18 cellular contexts compared by ENCODE assay signal in the genomic region with DNA sequence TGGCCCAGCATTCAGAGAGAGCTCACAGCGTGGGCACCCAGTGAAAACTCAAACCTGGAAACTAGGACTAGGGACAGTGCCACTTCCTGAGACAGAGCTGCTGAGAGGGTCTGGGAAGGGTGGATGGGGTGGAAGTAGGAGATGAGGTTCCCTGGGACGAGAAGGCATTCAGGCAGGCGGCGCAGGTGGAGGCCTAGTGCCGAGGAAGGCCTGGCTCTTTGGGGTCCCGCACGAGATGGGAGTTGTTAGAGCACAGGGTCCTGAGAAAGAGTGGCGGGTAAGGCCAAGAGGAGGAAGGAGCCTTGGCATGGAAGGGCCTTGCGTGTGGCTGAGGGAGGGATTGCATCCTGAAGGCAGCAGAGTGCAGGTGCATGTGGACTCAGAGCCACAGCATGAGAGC.
DNase-seq lines count a peak whose midpoint lies in the region; ATAC-seq, FAIRE-seq and TF ChIP-seq lines count a peak whose summit lies in the region.
"Had no signal": no experiment of that assay in that cellular context is flagged by ENCODE, and none has a peak within 500 bp of the region (broad histone marks: within the 10 kb centered on the region; RNA-seq: fewer than 3 reads in every experiment).

No MANE protein-coding gene starts in this region.

- H4K91ac ChIP-seq in neuronal stem cell (ENCODE audit: low read depth, low read length, poor library complexity), result no peak overlapping the region

- H3K4ac ChIP-seq in neuronal stem cell (ENCODE audit: low read length), result no peak overlapping the region

- H3K79me1 ChIP-seq in neuronal stem cell (ENCODE audit: low read depth, low read length), result no peaks in the 10 kb centered on the region

- H2AK5ac ChIP-seq in neuronal stem cell (ENCODE audit: low read depth, low read length), result no peak overlapping the region

- H3K9ac ChIP-seq in DND-41 (ENCODE audit: low read depth, low read length) (no peak overlapping the region), neuronal stem cell (ENCODE audit: low read depth, low read length, poor library complexity) (peak overlapping the region; percentile 26)
- H3K9ac ChIP-seq: KMS-11 had no signal

- H3K4me1 ChIP-seq in A549, result peaks cover 46% of the 10 kb centered on the region
- H3K4me1 ChIP-seq in DND-41 (ENCODE audit: insufficient read depth, low read length), result no peaks in the 10 kb centered on the region
- peaks cover 13 to 16% of the 10 kb centered on the region in 2 donors for H3K4me1 ChIP-seq in neuronal stem cell (ENCODE audit: control insufficient read depth in 2 of 2, insufficient read depth in 1 of 2, low read depth in 1 of 2, low read length in 2 of 2)

- no peak for TF ChIP-seq EP300 in A549 (IDR thresholded peaks at IDR 0.05)

- H2BK5ac ChIP-seq in neuronal stem cell (ENCODE audit: low read length), result no peak overlapping the region

- H3K18ac ChIP-seq in neuronal stem cell (ENCODE audit: low read length), result peak overlapping the region; percentile 52

- H3K4me3 ChIP-seq in A549 (no peak overlapping the region), DND-41 (ENCODE audit: low read depth in 1 of 2, low read length in 2 of 2) (no peak overlapping the region), neuronal stem cell (ENCODE audit: low read length in 2 of 2) (no peak overlapping the region)

- TF ChIP-seq CTCF in A549 (IDR thresholded peaks at IDR 0.05), result no peak
- TF ChIP-seq CTCF in DND-41 (IDR thresholded peaks at IDR 0.05; ENCODE audit: borderline replicate concordance, extremely low read depth, low read length, poor library complexity, severe bottlenecking), result no peak
- TF ChIP-seq CTCF in RWPE1 (conservative IDR thresholded peaks at IDR 0.05; ENCODE audit: low read depth), result no peak

- H4K20me1 ChIP-seq in DND-41 (ENCODE audit: insufficient read depth, low read length), result no peaks in the 10 kb centered on the region

- POLR2A ChIA-PET in A549 (lab: Yijun Ruan, JAX), result no interaction called here
- POLR2A ChIA-PET in RWPE1 (lab: Yijun Ruan, JAX; ENCODE audit: low non-redundant PET), result no interaction called here

- no peak for FAIRE-seq in A549 (lab: Jason Lieb, UNC)
- FAIRE-seq: H54 had no signal

- no peak overlapping the region for H2AFZ ChIP-seq in DND-41 (ENCODE audit: low read depth, low read length)
- H2AFZ ChIP-seq in neuronal stem cell (ENCODE audit: low read length), result no peak overlapping the region

- H3K23ac ChIP-seq in neuronal stem cell (ENCODE audit: low read depth, low read length, poor library complexity), result peak overlapping the region; percentile 58

- H3K14ac ChIP-seq in neuronal stem cell (ENCODE audit: low read length), result no peak overlapping the region

- no peak for TF ChIP-seq POLR2A in A549 (IDR thresholded peaks at IDR 0.05; ENCODE audit: low read length)

- H3K27ac ChIP-seq in A549 (peak overlapping the region; percentile 19 to 95; a peak in 4 of 6 replicates), DND-41 (ENCODE audit: low read length) (0 out of 2 replicates have a peak overlapping the region, but pooled peaks have one; percentile 4), RWPE1 (peak overlapping the region; percentile 12), neuronal stem cell (replicated peaks; ENCODE audit: low read length) (no peak overlapping the region)
- H3K27ac ChIP-seq: KMS-11 had no signal

- no peaks in the 10 kb centered on the region for H3K79me2 ChIP-seq in DND-41 (ENCODE audit: insufficient read depth, low read length)

- H3K9me3 ChIP-seq in A549 (no peaks in the 10 kb centered on the region), DND-41 (ENCODE audit: insufficient read depth, low read length, severe bottlenecking) (no peaks in the 10 kb centered on the region), neuronal stem cell (replicated peaks in 1 of 2; ENCODE audit: control insufficient read depth in 2 of 2, insufficient read depth in 1 of 2, low read depth in 1 of 2, low read length in 2 of 2) (no peaks in the 10 kb centered on the region)
- H3K9me3 ChIP-seq: BE2C had no signal

- H2BK15ac ChIP-seq in neuronal stem cell (ENCODE audit: low read length), result no peak overlapping the region

- no peak for DNase-seq in A549 (ENCODE audit: low read depth in 1 of 2, low spot score in 1 of 2)
- DNase-seq in DND-41, result no peak
- no peak for DNase-seq in RWPE1 (ENCODE audit: low spot score)
- no peak for DNase-seq in neuronal stem cell (ENCODE audit: low spot score)
- DNase-seq in superior temporal gyrus (ENCODE audit: extremely low spot score), result no peak
- DNase-seq in NCI-H187 (lab: John Stamatoyannopoulos, UW), result no peak
- DNase-seq: ACHN; C1 segment of cervical spinal cord; CD4-positive, alpha-beta T cell; DMS153; DMS79; GF-D8; HFFc6 had no signal

- peak in 1 of 2 experiments; percentile 11; a peak in 2 of 6 replicates for ATAC-seq in A549
- peak; percentile 54; the same call in 2 of the 3 replicates for ATAC-seq in DND-41 (ENCODE audit: insufficient read depth, low read depth)
- ATAC-seq in HG02981 (IDR thresholded peaks at IDR 0.05; ENCODE audit: unreplicated experiment), result no peak
- ATAC-seq: HCT116 had no signal

- no peak overlapping the region for H2BK12ac ChIP-seq in neuronal stem cell (ENCODE audit: low read length)

- no peak overlapping the region for H3K4me2 ChIP-seq in A549
- H3K4me2 ChIP-seq in DND-41 (ENCODE audit: insufficient read depth, low read length), result no peak overlapping the region
- H3K4me2 ChIP-seq in neuronal stem cell (ENCODE audit: insufficient read depth, low read length, poor library complexity, severe bottlenecking), result no peak overlapping the region
- H3K4me2 ChIP-seq: KMS-11 had no signal

- no peaks in the 10 kb centered on the region for H3K27me3 ChIP-seq in DND-41 (ENCODE audit: insufficient read depth, low read length, poor library complexity)
- H3K27me3 ChIP-seq in neuronal stem cell (ENCODE audit: control insufficient read depth in 3 of 3, insufficient read depth in 3 of 3, low read depth in 1 of 3, low read length in 3 of 3), result no peaks in the 10 kb centered on the region
- H3K27me3 ChIP-seq: BE2C had no signal

- CTCF ChIA-PET in A549 (lab: Yijun Ruan, JAX), result no interaction called here
- CTCF ChIA-PET in RWPE1 (lab: Yijun Ruan, JAX), result no interaction called here

- H4K8ac ChIP-seq in neuronal stem cell (ENCODE audit: low read depth, low read length), result no peak overlapping the region

- TF ChIP-seq RAD21 in A549 (conservative IDR thresholded peaks at IDR 0.05 in 1 of 2, IDR thresholded peaks at IDR 0.05 in 1 of 2), result no peak

- WGBS in A549 (ENCODE audit: missing lambda C conversion rate), result 95% methylated on average over 8 of the region's 9 CpGs
- WGBS in neuronal stem cell (ENCODE audit: extremely low coverage in 2 of 2, insufficient read length in 2 of 2, insufficient replicate concordance in 1 of 2), 2 donors, result no CpG with 5 or more reads among the region's 9 CpGs

- peaks cover 52% of the 10 kb centered on the region for H3K36me3 ChIP-seq in DND-41 (ENCODE audit: insufficient read depth, low read length)
- peaks cover 4 to 9% of the 10 kb centered on the region in 2 donors for H3K36me3 ChIP-seq in neuronal stem cell (replicated peaks in 1 of 2; ENCODE audit: control insufficient read depth in 2 of 2, insufficient read depth in 2 of 2, low read length in 2 of 2)

- H2BK120ac ChIP-seq in neuronal stem cell (ENCODE audit: low read depth, low read length), result no peak overlapping the region

TF ChIP-seq in A549, 52 proteins besides CTCF, POLR2A, EP300 and RAD21 (continues in another document):
- TF ChIP-seq JUNB (IDR thresholded peaks at IDR 0.05) (no peak), NR3C1 (IDR thresholded peaks at IDR 0.05) (no peak), RCOR1 (IDR thresholded peaks at IDR 0.05; ENCODE audit: low read depth, low read length) (no peak), TP53 (CRISPR knock-in tag; IDR thresholded peaks at IDR 0.05) (no peak)
- TF ChIP-seq, protein P1, sequence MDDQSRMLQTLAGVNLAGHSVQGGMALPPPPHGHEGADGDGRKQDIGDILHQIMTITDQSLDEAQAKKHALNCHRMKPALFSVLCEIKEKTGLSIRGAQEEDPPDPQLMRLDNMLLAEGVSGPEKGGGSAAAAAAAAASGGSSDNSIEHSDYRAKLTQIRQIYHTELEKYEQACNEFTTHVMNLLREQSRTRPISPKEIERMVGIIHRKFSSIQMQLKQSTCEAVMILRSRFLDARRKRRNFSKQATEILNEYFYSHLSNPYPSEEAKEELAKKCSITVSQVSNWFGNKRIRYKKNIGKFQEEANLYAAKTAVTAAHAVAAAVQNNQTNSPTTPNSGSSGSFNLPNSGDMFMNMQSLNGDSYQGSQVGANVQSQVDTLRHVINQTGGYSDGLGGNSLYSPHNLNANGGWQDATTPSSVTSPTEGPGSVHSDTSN (IDR thresholded peaks at IDR 0.05), result no peak
- TF ChIP-seq, protein P2, sequence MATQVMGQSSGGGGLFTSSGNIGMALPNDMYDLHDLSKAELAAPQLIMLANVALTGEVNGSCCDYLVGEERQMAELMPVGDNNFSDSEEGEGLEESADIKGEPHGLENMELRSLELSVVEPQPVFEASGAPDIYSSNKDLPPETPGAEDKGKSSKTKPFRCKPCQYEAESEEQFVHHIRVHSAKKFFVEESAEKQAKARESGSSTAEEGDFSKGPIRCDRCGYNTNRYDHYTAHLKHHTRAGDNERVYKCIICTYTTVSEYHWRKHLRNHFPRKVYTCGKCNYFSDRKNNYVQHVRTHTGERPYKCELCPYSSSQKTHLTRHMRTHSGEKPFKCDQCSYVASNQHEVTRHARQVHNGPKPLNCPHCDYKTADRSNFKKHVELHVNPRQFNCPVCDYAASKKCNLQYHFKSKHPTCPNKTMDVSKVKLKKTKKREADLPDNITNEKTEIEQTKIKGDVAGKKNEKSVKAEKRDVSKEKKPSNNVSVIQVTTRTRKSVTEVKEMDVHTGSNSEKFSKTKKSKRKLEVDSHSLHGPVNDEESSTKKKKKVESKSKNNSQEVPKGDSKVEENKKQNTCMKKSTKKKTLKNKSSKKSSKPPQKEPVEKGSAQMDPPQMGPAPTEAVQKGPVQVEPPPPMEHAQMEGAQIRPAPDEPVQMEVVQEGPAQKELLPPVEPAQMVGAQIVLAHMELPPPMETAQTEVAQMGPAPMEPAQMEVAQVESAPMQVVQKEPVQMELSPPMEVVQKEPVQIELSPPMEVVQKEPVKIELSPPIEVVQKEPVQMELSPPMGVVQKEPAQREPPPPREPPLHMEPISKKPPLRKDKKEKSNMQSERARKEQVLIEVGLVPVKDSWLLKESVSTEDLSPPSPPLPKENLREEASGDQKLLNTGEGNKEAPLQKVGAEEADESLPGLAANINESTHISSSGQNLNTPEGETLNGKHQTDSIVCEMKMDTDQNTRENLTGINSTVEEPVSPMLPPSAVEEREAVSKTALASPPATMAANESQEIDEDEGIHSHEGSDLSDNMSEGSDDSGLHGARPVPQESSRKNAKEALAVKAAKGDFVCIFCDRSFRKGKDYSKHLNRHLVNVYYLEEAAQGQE (IDR thresholded peaks at IDR 0.05), result no peak
